9 cellular contexts compared by ENCODE assay signal in the genomic region with DNA sequence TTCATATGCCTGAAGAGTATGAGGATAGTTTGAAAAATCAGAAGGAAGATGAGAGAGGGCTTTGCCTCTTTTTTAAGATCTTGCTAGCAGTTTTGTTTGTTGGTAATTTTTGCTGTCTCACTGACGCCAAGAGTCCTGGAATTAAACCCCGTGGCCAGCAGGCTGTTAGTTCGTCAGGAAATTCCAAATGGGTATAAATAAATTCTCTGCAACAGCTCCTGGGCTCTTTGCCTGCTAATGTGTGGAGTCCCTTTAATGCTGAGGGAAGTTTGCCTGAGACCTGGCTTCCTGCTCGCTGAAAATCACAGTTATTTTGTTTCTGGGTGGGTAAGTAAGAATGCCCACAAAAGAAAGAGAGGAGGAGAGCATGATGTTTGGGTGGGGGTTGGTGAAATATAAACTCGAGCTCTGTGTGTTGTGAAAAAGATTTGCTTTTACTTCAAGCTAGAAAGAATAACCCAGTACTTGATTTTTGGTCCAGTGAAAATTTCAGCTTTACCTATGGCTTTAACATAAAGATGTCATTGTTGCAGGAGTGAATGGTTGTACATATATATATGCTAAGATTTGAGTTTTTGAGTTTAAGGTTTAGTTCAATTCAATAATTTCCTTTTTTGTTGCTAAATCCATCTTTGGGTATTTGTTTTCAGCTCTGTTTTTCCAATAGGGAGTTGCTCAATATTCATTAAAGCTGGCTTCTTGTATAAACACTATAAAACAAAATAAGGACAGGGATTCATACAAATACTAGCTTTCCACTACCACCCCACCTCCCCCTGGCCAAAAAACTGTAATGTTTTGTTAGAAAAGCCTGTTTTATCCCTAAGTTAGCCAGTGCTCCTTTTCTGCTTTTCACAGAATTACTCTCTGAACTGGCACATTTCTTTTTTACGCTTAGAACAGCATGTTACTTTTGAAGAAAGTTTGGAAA.
A peak's percentile ranks its signal among the peaks of the same experiment; 100 is the strongest.
DNase-seq lines count a peak whose midpoint lies in the region; ATAC-seq and TF ChIP-seq lines count a peak whose summit lies in the region.
"Had no signal": no experiment of that assay in that cellular context is flagged by ENCODE, and none has a peak within 500 bp of the region (broad histone marks: within the 10 kb centered on the region; RNA-seq: fewer than 3 reads in every experiment).

No MANE protein-coding gene starts in this region.

- H3K4me3 ChIP-seq in body of pancreas (no peak overlapping the region), gastrocnemius medialis (peak overlapping the region; percentile 47 to 56 (median 52))

- POLR2A ChIA-PET in activated CD8-positive, alpha-beta T cell treated with anti-CD3 and anti-CD28 coated beads, Interleukin-2, amount 10 ng/mL, durations not matched to agents 7 days and 5 days (lab: Charles Lee): interaction anchor here (0.6 kb wide), 1 partner anchor 55 kb away, joined by 3 read pairs; no protein-coding TSS in a partner anchor

- in situ Hi-C loops in gastrocnemius medialis (cut with MboI; ENCODE audit: low sequenced_read_pairs in 4 of 4): no loop called here

- H3K36me3 ChIP-seq in body of pancreas (replicated peaks in 1 of 2; ENCODE audit: insufficient read depth in 1 of 2, low read depth in 2 of 2): no peaks in the 10 kb centered on the region
- H3K36me3 ChIP-seq in gastrocnemius medialis: no peaks in the 10 kb centered on the region

- H3K36me3 Mint-ChIP-seq in activated CD8-positive, alpha-beta T cell treated with anti-CD3 and anti-CD28 coated beads, Interleukin-2, amount 10 ng/mL, durations not matched to agents 7 days and 5 days (ENCODE audit: low read depth): no peaks in the 10 kb centered on the region

- H3K27ac Mint-ChIP-seq in activated CD8-positive, alpha-beta T cell treated with anti-CD3 and anti-CD28 coated beads, Interleukin-2, amount 10 ng/mL, durations not matched to agents 7 days and 5 days: no peak overlapping the region

- TF ChIP-seq CTCF in body of pancreas (IDR thresholded peaks at IDR 0.05): no peak
- no peak for TF ChIP-seq CTCF in gastrocnemius medialis (IDR thresholded peaks at IDR 0.05 in 4 of 5, conservative IDR thresholded peaks at IDR 0.05 in 1 of 5)

- peaks cover 16% of the 10 kb centered on the region for H3K4me1 ChIP-seq in body of pancreas
- H3K4me1 ChIP-seq in gastrocnemius medialis: peaks cover 68 to 70% of the 10 kb centered on the region in 2 donors

- peak overlapping the region; percentile 17 to 81 (median 52) for H3K27ac ChIP-seq in body of pancreas
- H3K27ac ChIP-seq in gastrocnemius medialis: peak overlapping the region; percentile 87 to 95 (median 92)

- H3K9me3 ChIP-seq in body of pancreas (no peaks in the 10 kb centered on the region), gastrocnemius medialis (no peaks in the 10 kb centered on the region)

- intact Hi-C loops in body of pancreas (cut with DNase I): no loop called here
- intact Hi-C loops in gastrocnemius medialis (cut with DNase I; ENCODE audit: low total_unique reads): loop anchor here (2.0 to 5.0 kb wide), 4 partner anchors 21 to 81 kb away; no protein-coding TSS in a partner anchor

- H3K27me3 Mint-ChIP-seq in activated CD8-positive, alpha-beta T cell treated with anti-CD3 and anti-CD28 coated beads, Interleukin-2, amount 10 ng/mL, durations not matched to agents 7 days and 5 days (ENCODE audit: low read depth): peaks cover 18% of the 10 kb centered on the region

- DNase-seq in GM04504 (ENCODE audit: low read depth) (peak; percentile 77), body of pancreas (peak in 3 of 4 donors; percentile 42 to 45 (median 42)), iris pigment epithelial cell (ENCODE audit: low read depth) (peak; percentile 81), gastrocnemius medialis (peak; percentile 74 to 81), germinal center (ENCODE audit: low spot score) (no peak), iPS-NIHi7 (ENCODE audit: extremely low spot score) (no peak)
- DNase-seq in activated CD8-positive, alpha-beta T cell treated with anti-CD3 and anti-CD28 coated beads, Interleukin-2, amount 10 ng/mL, durations not matched to agents 7 days and 5 days: no peak
- DNase-seq: activated T-cell treated with anti-CD3 and anti-CD28 coated beads for 4 hours had no signal

- H3K4me1 Mint-ChIP-seq in activated CD8-positive, alpha-beta T cell treated with anti-CD3 and anti-CD28 coated beads, Interleukin-2, amount 10 ng/mL, durations not matched to agents 7 days and 5 days (ENCODE audit: low read depth): peaks cover 9% of the 10 kb centered on the region

- TF ChIP-seq POLR2A in body of pancreas (IDR thresholded peaks at IDR 0.05): no peak
- peak; percentile 68 to 76 for TF ChIP-seq POLR2A in gastrocnemius medialis (IDR thresholded peaks at IDR 0.05)

- peak; percentile 65 for ATAC-seq in body of pancreas
- ATAC-seq in gastrocnemius medialis: peak; percentile 76 to 77
- no peak for ATAC-seq in activated CD8-positive, alpha-beta T cell treated with anti-CD3 and anti-CD28 coated beads, Interleukin-2, amount 10 ng/mL, durations not matched to agents 7 days and 5 days
- no peak for ATAC-seq in GM21825 (IDR thresholded peaks at IDR 0.05; ENCODE audit: unreplicated experiment)

- H3K9me3 Mint-ChIP-seq in activated CD8-positive, alpha-beta T cell treated with anti-CD3 and anti-CD28 coated beads, Interleukin-2, amount 10 ng/mL, durations not matched to agents 7 days and 5 days (ENCODE audit: insufficient read depth): no peaks in the 10 kb centered on the region

- H3K4me3 Mint-ChIP-seq in activated CD8-positive, alpha-beta T cell treated with anti-CD3 and anti-CD28 coated beads, Interleukin-2, amount 10 ng/mL, durations not matched to agents 7 days and 5 days: no peak overlapping the region

- CTCF ChIA-PET in activated CD8-positive, alpha-beta T cell treated with anti-CD3 and anti-CD28 coated beads, Interleukin-2, amount 10 ng/mL, durations not matched to agents 7 days and 5 days (lab: Charles Lee): interaction anchor here (1.1 to 1.8 kb wide), 2 partner anchors 9 to 71 kb away, joined by 3 to 5 read pairs; no protein-coding TSS in a partner anchor

- 39 to 48% methylated on average over 6 of the region's 6 CpGs for WGBS in body of pancreas, 2 donors

- no peaks in the 10 kb centered on the region for H3K27me3 ChIP-seq in body of pancreas
- H3K27me3 ChIP-seq in gastrocnemius medialis: no peaks in the 10 kb centered on the region

Comparison
In these comparisons a context has a peak if more than half of its experiments do, and no peak if none do; other contexts are left out.
1. DNase-seq: peak in GM04504 (single experiment), body of pancreas (3 of 4), iris pigment epithelial cell (single experiment) and gastrocnemius medialis (2 of 2); none in germinal center (single experiment), activated CD8-positive, alpha-beta T cell treated with anti-CD3 and anti-CD28 coated beads, Interleukin-2, amount 10 ng/mL, durations not matched to agents 7 days and 5 days (single experiment) and iPS-NIHi7 (single experiment).
2. ATAC-seq: peak in body of pancreas (single experiment) and gastrocnemius medialis (2 of 2); none in activated CD8-positive, alpha-beta T cell treated with anti-CD3 and anti-CD28 coated beads, Interleukin-2, amount 10 ng/mL, durations not matched to agents 7 days and 5 days (single experiment) and GM21825 (single experiment).
3. H3K4me3 ChIP-seq: peak in gastrocnemius medialis (4 of 4); none in body of pancreas (0 of 2).
4. POLR2A ChIP-seq: peak in gastrocnemius medialis (2 of 2); none in body of pancreas (0 of 3).